ENCODE assay signal across 1 cellular context in genomic region chr3:100630664-100631063, GRCh38.
TF ChIP-seq lines count a peak whose summit lies in the region.

No MANE protein-coding gene starts in this region.

TF ChIP-seq in HepG2, 621 proteins besides CTCF, POLR2A, EP300 and RAD21 (continued from another document):
- TF ChIP-seq, protein P1, sequence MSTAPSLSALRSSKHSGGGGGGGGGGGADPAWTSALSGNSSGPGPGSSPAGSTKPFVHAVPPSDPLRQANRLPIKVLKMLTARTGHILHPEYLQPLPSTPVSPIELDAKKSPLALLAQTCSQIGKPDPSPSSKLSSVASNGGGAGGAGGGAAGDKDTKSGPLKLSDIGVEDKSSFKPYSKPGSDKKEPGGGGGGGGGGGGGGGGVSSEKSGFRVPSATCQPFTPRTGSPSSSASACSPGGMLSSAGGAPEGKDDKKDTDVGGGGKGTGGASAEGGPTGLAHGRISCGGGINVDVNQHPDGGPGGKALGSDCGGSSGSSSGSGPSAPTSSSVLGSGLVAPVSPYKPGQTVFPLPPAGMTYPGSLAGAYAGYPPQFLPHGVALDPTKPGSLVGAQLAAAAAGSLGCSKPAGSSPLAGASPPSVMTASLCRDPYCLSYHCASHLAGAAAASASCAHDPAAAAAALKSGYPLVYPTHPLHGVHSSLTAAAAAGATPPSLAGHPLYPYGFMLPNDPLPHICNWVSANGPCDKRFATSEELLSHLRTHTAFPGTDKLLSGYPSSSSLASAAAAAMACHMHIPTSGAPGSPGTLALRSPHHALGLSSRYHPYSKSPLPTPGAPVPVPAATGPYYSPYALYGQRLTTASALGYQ (CRISPR knock-in tag; IDR thresholded peaks at IDR 0.05), result no peak
- TF ChIP-seq POLR2G (IDR thresholded peaks at IDR 0.05; ENCODE audit: low read depth, low read length) (no peak), NFE2L2 (IDR thresholded peaks at IDR 0.05; ENCODE audit: low read length) (peak; percentile 79), DRAP1 (CRISPR knock-in tag; IDR thresholded peaks at IDR 0.05) (no peak)
